In genomic region chr22:46576556-46577351, GRCh38 we compare ENCODE assay signal across 1 cellular context.
TF ChIP-seq lines count a peak whose summit lies in the region.

No MANE protein-coding gene starts in this region.

TF ChIP-seq in WTC11, 78 proteins besides CTCF, POLR2A, EP300 and RAD21 (continued from another document):
- TF ChIP-seq ZNF532 (CRISPR knock-in tag; IDR thresholded peaks at IDR 0.05; ENCODE audit: borderline replicate concordance), result no peak
